20 cellular contexts compared by ENCODE assay signal in the genomic region with DNA sequence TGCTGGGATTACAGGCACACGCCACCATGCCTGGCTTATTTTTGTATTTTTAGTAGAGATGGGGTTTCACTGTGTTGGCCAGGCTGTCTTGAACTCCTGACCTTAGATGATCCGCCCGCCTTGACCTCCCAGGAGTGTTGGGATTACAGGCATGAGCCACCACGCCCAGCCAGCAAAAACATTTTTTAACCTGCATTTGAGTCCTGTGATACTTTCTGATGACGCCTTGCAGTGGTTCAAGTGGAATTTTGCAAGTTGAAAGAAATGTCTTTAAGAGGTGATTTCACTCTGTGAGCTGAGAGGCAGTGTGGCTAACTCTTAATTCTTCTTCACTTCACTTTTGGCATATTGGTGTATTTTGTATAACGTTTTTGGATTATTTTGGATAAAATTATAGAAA. TPM values are rescaled to one million over a fixed set of nuclear protein-coding genes. Genes with fewer than 3 reads are reported as not detected.
A peak's percentile ranks its signal among the peaks of the same experiment; 100 is the strongest.
DNase-seq lines count a peak whose midpoint lies in the region; ATAC-seq and TF ChIP-seq lines count a peak whose summit lies in the region.
"Had no signal": no experiment of that assay in that cellular context is flagged by ENCODE, and none has a peak within 500 bp of the region (broad histone marks: within the 10 kb centered on the region; RNA-seq: fewer than 3 reads in every experiment).

No MANE protein-coding gene starts in this region.

- H3K9me3 ChIP-seq in BLaER1 treated with 17β-estradiol and CSF1 and Interleukin-3, amounts not matched to agents 10 nM and 100 nM (replicated peaks in 1 of 11), result no peaks in the 10 kb centered on the region
- H3K9me3 ChIP-seq in transverse colon, result no peaks in the 10 kb centered on the region
- no peaks in the 10 kb centered on the region for H3K9me3 ChIP-seq in Peyer's patch
- H3K9me3 ChIP-seq: mucosa of descending colon, pancreas, thyroid gland had no signal

- H3K27ac ChIP-seq in 22Rv1, result peak overlapping the region; percentile 1; the same call in 1 of the 2 replicates
- H3K27ac ChIP-seq in BLaER1 treated with 17β-estradiol and CSF1 and Interleukin-3, amounts not matched to agents 10 nM and 100 nM, result peak overlapping the region in 1 of 11 experiments; percentile 2; a peak in 2 of 22 replicates
- peak overlapping the region; percentile 25; the same call in 1 of the 2 replicates for H3K27ac ChIP-seq in RWPE1
- peak overlapping the region in 1 of 4 donors; percentile 30 for H3K27ac ChIP-seq in transverse colon
- no peak overlapping the region for H3K27ac ChIP-seq in Peyer's patch
- H3K27ac ChIP-seq: hepatocyte, pancreas, thyroid gland had no signal

- H3K4me3 Mint-ChIP-seq in central memory CD8-positive, alpha-beta T cell, result no peak overlapping the region

- H3K4me1 Mint-ChIP-seq in central memory CD8-positive, alpha-beta T cell, result peaks cover 68% of the 10 kb centered on the region

- no peak for DNase-seq in RWPE1 (ENCODE audit: low spot score)
- no peak for DNase-seq in central memory CD8-positive, alpha-beta T cell (ENCODE audit: low spot score in 2 of 2)
- no peak for DNase-seq in transverse colon
- no peak for DNase-seq in Peyer's patch
- DNase-seq: activated CD8-positive, alpha-beta memory T cell treated with anti-CD3 and anti-CD28 coated beads, Interleukin-2, amount 50 U/mL, for 48 hours; anterior cingulate cortex; DMS79 treated with DMSO at 0.1 percent for 48 hours; mucosa of descending colon; NCI-H526 treated with DMSO at 0.1 percent for 48 hours; pancreas; stimulated activated CD4-positive, alpha-beta T cell treated with anti-CD3 and anti-CD28 coated beads, Interleukin-4, amount 100 ng/mL, for 4 hours; thyroid gland had no signal

- peak overlapping the region; percentile 65 for H3K27ac Mint-ChIP-seq in central memory CD8-positive, alpha-beta T cell (ENCODE audit: low read depth)

- peaks cover 29 to 86% (median 57%) of the 10 kb centered on the region in 11 experiments for H3K36me3 ChIP-seq in BLaER1 treated with 17β-estradiol and CSF1 and Interleukin-3, amounts not matched to agents 10 nM and 100 nM
- H3K36me3 ChIP-seq in transverse colon, result peaks cover 0 to 12% (median 2%) of the 10 kb centered on the region in 4 donors
- H3K36me3 ChIP-seq in Peyer's patch, result peaks cover 0 to 20% (median 0%) of the 10 kb centered on the region in 3 donors
- H3K36me3 ChIP-seq: thyroid gland had no signal

- H3K27me3 Mint-ChIP-seq in central memory CD8-positive, alpha-beta T cell, result no peaks in the 10 kb centered on the region

- CTCF ChIA-PET in RWPE1 (lab: Yijun Ruan, JAX), result interaction anchor here (0.6 kb wide), 1 partner anchor 394 kb away, joined by 8 read pairs; no protein-coding TSS in a partner anchor

- peaks cover 56 to 69% (median 66%) of the 10 kb centered on the region in 10 experiments for H3K4me1 ChIP-seq in BLaER1 treated with 17β-estradiol and CSF1 and Interleukin-3, amounts not matched to agents 10 nM and 100 nM
- peaks cover 37 to 82% (median 55%) of the 10 kb centered on the region in 4 donors for H3K4me1 ChIP-seq in transverse colon
- H3K4me1 ChIP-seq in Peyer's patch, result peaks cover 0 to 45% (median 11%) of the 10 kb centered on the region in 4 donors

- in situ Hi-C loops in transverse colon (cut with MboI; ENCODE audit: low pct_ligation_motif_present in 1 of 4, low pct_unique_long_range_greater_than_20kb in 1 of 4, low sequenced_read_pairs in 3 of 4), result loop anchor here in 1 of 4 donors (25.0 kb wide), 1 partner anchor 95 kb away; no protein-coding TSS in a partner anchor

- peaks cover 21% of the 10 kb centered on the region for H3K36me3 Mint-ChIP-seq in central memory CD8-positive, alpha-beta T cell (ENCODE audit: insufficient read depth)

- no peak for ATAC-seq in central memory CD8-positive, alpha-beta T cell (replicated peaks; ENCODE audit: extremely low read depth, poor library complexity, severe bottlenecking)
- ATAC-seq in HG02840 (IDR thresholded peaks at IDR 0.05; ENCODE audit: low FRiP score, unreplicated experiment) (no peak), HG03460 (IDR thresholded peaks at IDR 0.05; ENCODE audit: unreplicated experiment) (no peak)
- ATAC-seq: Panc1, pancreas, SK-N-SH treated with all-trans-retinoic acid at 6 μM for 48 hours had no signal

- H3K9ac ChIP-seq in BLaER1 treated with 17β-estradiol and CSF1 and Interleukin-3, amounts not matched to agents 10 nM and 100 nM, result no peak overlapping the region

- no peak for TF ChIP-seq POLR2A in transverse colon (IDR thresholded peaks at IDR 0.05)
- TF ChIP-seq POLR2A in Peyer's patch (IDR thresholded peaks at IDR 0.05), result no peak

- H3K4me3 ChIP-seq in BLaER1 treated with 17β-estradiol and CSF1 and Interleukin-3, amounts not matched to agents 10 nM and 100 nM, result no peak overlapping the region
- H3K4me3 ChIP-seq in transverse colon (no peak overlapping the region), Peyer's patch (no peak overlapping the region)
- H3K4me3 ChIP-seq: hepatocyte, mucosa of descending colon, pancreas, thyroid gland had no signal

- no peak for TF ChIP-seq CTCF in 22Rv1 (IDR thresholded peaks at IDR 0.05)
- no peak for TF ChIP-seq CTCF in RWPE1 (conservative IDR thresholded peaks at IDR 0.05; ENCODE audit: low read depth)
- no peak for TF ChIP-seq CTCF in transverse colon (IDR thresholded peaks at IDR 0.05)
- no peak for TF ChIP-seq CTCF in Peyer's patch (IDR thresholded peaks at IDR 0.05)

- POLR2A ChIA-PET in RWPE1 (lab: Yijun Ruan, JAX; ENCODE audit: low non-redundant PET), result no interaction called here

- WGBS in transverse colon (ENCODE audit: low coverage in 1 of 2), 2 donors, result 17 to 71% methylated on average over 1 to 6 of the region's 6 CpGs

- no peaks in the 10 kb centered on the region for H3K9me3 Mint-ChIP-seq in central memory CD8-positive, alpha-beta T cell

- intact Hi-C loops in transverse colon (cut with DNase I; ENCODE audit: low total_unique reads), result no loop called here

- H3K4me2 ChIP-seq in BLaER1 treated with 17β-estradiol and CSF1 and Interleukin-3, amounts not matched to agents 10 nM and 100 nM, result peak overlapping the region in 10 of 11 experiments; percentile 46 to 79 (median 64); a peak in 20 of 22 replicates
- H3K4me2 ChIP-seq: hepatocyte had no signal

- no peaks in the 10 kb centered on the region for H3K27me3 ChIP-seq in BLaER1 treated with 17β-estradiol and CSF1 and Interleukin-3, amounts not matched to agents 10 nM and 100 nM
- no peaks in the 10 kb centered on the region for H3K27me3 ChIP-seq in transverse colon
- H3K27me3 ChIP-seq in Peyer's patch, result no peaks in the 10 kb centered on the region
- H3K27me3 ChIP-seq: hepatocyte, pancreas, thyroid gland had no signal

- no peak for TF ChIP-seq EP300 in transverse colon (IDR thresholded peaks at IDR 0.05; ENCODE audit: low read depth)

- peaks cover 93 to 100% (median 100%) of the 10 kb centered on the region in 11 experiments for H4K20me1 ChIP-seq in BLaER1 treated with 17β-estradiol and CSF1 and Interleukin-3, amounts not matched to agents 10 nM and 100 nM

RNA-seq across cellular contexts. Expression of a gene that starts 9.1 kb away (rescaled TPM):
- total RNA-seq in transverse colon (10 to 100 TPM; 37.4 to 65.6 (median 43.0) TPM), Peyer's patch (10 to 100 TPM; 25.4 to 57.8 (median 36.6) TPM)

RNA-seq across cellular contexts. Expression of a gene that starts 54.2 kb away (rescaled TPM):
- total RNA-seq in transverse colon (not detected), Peyer's patch (not detected)
- total RNA-seq: hepatocyte, kidney epithelial cell, mucosa of descending colon had no signal

Comparison
In these comparisons a context has a peak if more than half of its experiments do, and no peak if none do; other contexts are left out.
1. H3K27ac ChIP-seq: peak in 22Rv1 (single experiment) and RWPE1 (single experiment); none in Peyer's patch (0 of 4).